Comparison of ENCODE assay signal across 1 cellular context in the genomic region with DNA sequence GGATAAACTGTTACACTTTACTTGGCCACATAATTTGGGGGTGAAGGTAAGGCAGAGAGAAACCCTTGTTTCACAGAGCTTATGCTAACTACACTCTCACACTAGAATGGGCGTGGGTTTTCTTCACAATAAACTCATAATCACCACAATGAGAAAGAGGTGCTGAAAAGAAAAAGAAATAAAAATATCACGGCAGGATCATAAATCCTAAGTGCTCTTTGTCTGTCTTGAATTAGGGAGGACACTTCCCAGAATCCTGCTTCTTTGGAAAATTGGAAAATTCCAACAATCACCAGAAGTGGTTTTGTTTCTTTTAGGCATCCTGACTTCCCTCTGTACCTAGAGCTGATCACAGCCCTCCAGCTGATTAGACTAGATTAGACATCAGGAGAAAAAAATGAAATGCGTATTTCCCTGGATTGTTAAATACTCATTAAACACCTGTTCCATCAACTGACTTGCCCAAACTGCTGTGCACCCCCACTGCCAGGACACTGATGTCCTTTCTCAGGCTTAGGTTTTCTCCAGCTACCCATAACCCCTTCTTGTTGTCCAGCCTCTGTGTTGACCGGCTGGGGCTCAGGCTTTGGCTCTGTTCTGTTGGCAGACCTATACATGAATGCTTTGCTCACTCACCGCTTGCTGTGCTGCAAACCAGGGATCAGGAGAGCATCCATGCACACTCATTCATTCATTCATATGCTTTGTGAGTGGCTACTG.
TF ChIP-seq lines count a peak whose summit lies in the region.

No MANE protein-coding gene starts in this region.

TF ChIP-seq in GM23338, 12 proteins besides CTCF, POLR2A, EP300 and RAD21 (continued from another document):
- TF ChIP-seq, protein P1, sequence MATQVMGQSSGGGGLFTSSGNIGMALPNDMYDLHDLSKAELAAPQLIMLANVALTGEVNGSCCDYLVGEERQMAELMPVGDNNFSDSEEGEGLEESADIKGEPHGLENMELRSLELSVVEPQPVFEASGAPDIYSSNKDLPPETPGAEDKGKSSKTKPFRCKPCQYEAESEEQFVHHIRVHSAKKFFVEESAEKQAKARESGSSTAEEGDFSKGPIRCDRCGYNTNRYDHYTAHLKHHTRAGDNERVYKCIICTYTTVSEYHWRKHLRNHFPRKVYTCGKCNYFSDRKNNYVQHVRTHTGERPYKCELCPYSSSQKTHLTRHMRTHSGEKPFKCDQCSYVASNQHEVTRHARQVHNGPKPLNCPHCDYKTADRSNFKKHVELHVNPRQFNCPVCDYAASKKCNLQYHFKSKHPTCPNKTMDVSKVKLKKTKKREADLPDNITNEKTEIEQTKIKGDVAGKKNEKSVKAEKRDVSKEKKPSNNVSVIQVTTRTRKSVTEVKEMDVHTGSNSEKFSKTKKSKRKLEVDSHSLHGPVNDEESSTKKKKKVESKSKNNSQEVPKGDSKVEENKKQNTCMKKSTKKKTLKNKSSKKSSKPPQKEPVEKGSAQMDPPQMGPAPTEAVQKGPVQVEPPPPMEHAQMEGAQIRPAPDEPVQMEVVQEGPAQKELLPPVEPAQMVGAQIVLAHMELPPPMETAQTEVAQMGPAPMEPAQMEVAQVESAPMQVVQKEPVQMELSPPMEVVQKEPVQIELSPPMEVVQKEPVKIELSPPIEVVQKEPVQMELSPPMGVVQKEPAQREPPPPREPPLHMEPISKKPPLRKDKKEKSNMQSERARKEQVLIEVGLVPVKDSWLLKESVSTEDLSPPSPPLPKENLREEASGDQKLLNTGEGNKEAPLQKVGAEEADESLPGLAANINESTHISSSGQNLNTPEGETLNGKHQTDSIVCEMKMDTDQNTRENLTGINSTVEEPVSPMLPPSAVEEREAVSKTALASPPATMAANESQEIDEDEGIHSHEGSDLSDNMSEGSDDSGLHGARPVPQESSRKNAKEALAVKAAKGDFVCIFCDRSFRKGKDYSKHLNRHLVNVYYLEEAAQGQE (IDR thresholded peaks at IDR 0.05; ENCODE audit: unreplicated experiment), result no peak
- no peak for TF ChIP-seq EZH2 (IDR thresholded peaks at IDR 0.05; ENCODE audit: low read depth, unreplicated experiment)
- no peak for TF ChIP-seq ZNF114 (CRISPR knock-in tag; IDR thresholded peaks at IDR 0.05)
- no peak for TF ChIP-seq STAT1 (IDR thresholded peaks at IDR 0.05; ENCODE audit: unreplicated experiment)
- TF ChIP-seq ZNF331 (CRISPR knock-in tag; IDR thresholded peaks at IDR 0.05; ENCODE audit: low read depth), result no peak
- TF ChIP-seq POLR2AphosphoS5 (IDR thresholded peaks at IDR 0.05; ENCODE audit: low read depth), result no peak
- no peak for TF ChIP-seq EZH2phosphoT487 (IDR thresholded peaks at IDR 0.05; ENCODE audit: unreplicated experiment)
- TF ChIP-seq, protein P2, sequence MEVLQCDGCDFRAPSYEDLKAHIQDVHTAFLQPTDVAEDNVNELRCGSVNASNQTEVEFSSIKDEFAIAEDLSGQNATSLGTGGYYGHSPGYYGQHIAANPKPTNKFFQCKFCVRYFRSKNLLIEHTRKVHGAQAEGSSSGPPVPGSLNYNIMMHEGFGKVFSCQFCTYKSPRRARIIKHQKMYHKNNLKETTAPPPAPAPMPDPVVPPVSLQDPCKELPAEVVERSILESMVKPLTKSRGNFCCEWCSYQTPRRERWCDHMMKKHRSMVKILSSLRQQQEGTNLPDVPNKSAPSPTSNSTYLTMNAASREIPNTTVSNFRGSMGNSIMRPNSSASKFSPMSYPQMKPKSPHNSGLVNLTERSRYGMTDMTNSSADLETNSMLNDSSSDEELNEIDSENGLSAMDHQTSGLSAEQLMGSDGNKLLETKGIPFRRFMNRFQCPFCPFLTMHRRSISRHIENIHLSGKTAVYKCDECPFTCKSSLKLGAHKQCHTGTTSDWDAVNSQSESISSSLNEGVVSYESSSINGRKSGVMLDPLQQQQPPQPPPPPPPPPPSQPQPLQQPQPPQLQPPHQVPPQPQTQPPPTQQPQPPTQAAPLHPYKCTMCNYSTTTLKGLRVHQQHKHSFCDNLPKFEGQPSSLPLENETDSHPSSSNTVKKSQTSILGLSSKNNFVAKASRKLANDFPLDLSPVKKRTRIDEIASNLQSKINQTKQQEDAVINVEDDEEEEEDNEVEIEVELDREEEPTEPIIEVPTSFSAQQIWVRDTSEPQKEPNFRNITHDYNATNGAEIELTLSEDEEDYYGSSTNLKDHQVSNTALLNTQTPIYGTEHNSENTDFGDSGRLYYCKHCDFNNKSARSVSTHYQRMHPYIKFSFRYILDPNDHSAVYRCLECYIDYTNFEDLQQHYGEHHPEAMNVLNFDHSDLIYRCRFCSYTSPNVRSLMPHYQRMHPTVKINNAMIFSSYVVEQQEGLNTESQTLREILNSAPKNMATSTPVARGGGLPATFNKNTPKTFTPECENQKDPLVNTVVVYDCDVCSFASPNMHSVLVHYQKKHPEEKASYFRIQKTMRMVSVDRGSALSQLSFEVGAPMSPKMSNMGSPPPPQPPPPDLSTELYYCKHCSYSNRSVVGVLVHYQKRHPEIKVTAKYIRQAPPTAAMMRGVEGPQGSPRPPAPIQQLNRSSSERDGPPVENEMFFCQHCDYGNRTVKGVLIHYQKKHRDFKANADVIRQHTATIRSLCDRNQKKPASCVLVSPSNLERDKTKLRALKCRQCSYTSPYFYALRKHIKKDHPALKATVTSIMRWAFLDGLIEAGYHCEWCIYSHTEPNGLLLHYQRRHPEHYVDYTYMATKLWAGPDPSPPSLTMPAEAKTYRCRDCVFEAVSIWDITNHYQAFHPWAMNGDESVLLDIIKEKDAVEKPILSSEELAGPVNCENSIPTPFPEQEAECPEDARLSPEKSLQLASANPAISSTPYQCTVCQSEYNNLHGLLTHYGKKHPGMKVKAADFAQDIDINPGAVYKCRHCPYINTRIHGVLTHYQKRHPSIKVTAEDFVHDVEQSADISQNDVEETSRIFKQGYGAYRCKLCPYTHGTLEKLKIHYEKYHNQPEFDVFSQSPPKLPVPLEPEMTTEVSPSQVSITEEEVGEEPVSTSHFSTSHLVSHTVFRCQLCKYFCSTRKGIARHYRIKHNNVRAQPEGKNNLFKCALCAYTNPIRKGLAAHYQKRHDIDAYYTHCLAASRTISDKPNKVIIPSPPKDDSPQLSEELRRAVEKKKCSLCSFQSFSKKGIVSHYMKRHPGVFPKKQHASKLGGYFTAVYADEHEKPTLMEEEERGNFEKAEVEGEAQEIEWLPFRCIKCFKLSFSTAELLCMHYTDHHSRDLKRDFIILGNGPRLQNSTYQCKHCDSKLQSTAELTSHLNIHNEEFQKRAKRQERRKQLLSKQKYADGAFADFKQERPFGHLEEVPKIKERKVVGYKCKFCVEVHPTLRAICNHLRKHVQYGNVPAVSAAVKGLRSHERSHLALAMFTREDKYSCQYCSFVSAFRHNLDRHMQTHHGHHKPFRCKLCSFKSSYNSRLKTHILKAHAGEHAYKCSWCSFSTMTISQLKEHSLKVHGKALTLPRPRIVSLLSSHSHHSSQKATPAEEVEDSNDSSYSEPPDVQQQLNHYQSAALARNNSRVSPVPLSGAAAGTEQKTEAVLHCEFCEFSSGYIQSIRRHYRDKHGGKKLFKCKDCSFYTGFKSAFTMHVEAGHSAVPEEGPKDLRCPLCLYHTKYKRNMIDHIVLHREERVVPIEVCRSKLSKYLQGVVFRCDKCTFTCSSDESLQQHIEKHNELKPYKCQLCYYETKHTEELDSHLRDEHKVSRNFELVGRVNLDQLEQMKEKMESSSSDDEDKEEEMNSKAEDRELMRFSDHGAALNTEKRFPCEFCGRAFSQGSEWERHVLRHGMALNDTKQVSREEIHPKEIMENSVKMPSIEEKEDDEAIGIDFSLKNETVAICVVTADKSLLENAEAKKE (CRISPR knock-in tag; IDR thresholded peaks at IDR 0.05), result no peak
